Comparison of ENCODE assay signal across 8 cellular contexts in genomic region chr6:127120109-127120786, GRCh38. TPM values are rescaled to one million over a fixed set of nuclear protein-coding genes. Genes with fewer than 3 reads are reported as not detected.
A peak's percentile ranks its signal among the peaks of the same experiment; 100 is the strongest.
DNase-seq lines count a peak whose midpoint lies in the region; ATAC-seq and TF ChIP-seq lines count a peak whose summit lies in the region.

No MANE protein-coding gene starts in this region.

- no peaks in the 10 kb centered on the region for H3K79me2 ChIP-seq in OCI-LY1 (ENCODE audit: insufficient read depth, low read length)

- H2AFZ ChIP-seq in OCI-LY1 (ENCODE audit: low read length): no peak overlapping the region

- H3K27ac ChIP-seq in OCI-LY1 (ENCODE audit: low read depth, low read length, poor library complexity, severe bottlenecking) (no peak overlapping the region), skeletal muscle tissue (ENCODE audit: low read depth, low read length) (no peak overlapping the region)

- H3K4me3 ChIP-seq in AG10803 (ENCODE audit: low read length) (peak overlapping the region; percentile 59), OCI-LY1 (ENCODE audit: low read depth, low read length, poor library complexity, severe bottlenecking) (peak overlapping the region; percentile 35), skeletal muscle tissue (ENCODE audit: low read length in 3 of 3) (peak overlapping the region; percentile 75 to 83 (median 81))

- ATAC-seq in GM19035 (IDR thresholded peaks at IDR 0.05; ENCODE audit: unreplicated experiment) (peak; percentile 5), GM19328 (IDR thresholded peaks at IDR 0.05; ENCODE audit: unreplicated experiment) (no peak)

- no peaks in the 10 kb centered on the region for H3K36me3 ChIP-seq in OCI-LY1 (ENCODE audit: insufficient read depth, low read length)
- H3K36me3 ChIP-seq in skeletal muscle tissue (ENCODE audit: control insufficient read depth in 3 of 3, insufficient read depth in 3 of 3, low read length in 3 of 3): no peaks in the 10 kb centered on the region

- no peaks in the 10 kb centered on the region for H3K9me3 ChIP-seq in OCI-LY1 (ENCODE audit: low read length)
- H3K9me3 ChIP-seq in skeletal muscle tissue (ENCODE audit: control insufficient read depth in 3 of 3, low read length in 3 of 3): no peaks in the 10 kb centered on the region

- peak overlapping the region; percentile 52; the same call in 1 of the 2 replicates for H3K4me2 ChIP-seq in OCI-LY1 (ENCODE audit: low read length)

- H3K9ac ChIP-seq in OCI-LY1 (ENCODE audit: low read length): no peak overlapping the region
- H3K9ac ChIP-seq in skeletal muscle tissue (ENCODE audit: low read depth in 1 of 3, low read length in 3 of 3): peak overlapping the region; percentile 57 to 82 (median 61)

- H3K4me1 ChIP-seq in OCI-LY1 (ENCODE audit: insufficient read depth, low read length, severe bottlenecking) (no peaks in the 10 kb centered on the region), skeletal muscle tissue (ENCODE audit: control insufficient read depth in 3 of 3, insufficient read depth in 3 of 3, low read length in 3 of 3) (peaks cover 15 to 27% (median 19%) of the 10 kb centered on the region in 3 donors)

- H4K20me1 ChIP-seq in OCI-LY1 (ENCODE audit: insufficient read depth, low read length): no peaks in the 10 kb centered on the region

- DNase-seq in AG10803 (ENCODE audit: low read depth) (no peak), glomerular visceral epithelial cell (ENCODE audit: extremely low spot score) (peak; percentile 6), NCI-H2196 treated with DMSO at 0.1 percent for 48 hours (lab: John Stamatoyannopoulos, UW; ENCODE audit: unreplicated experiment) (no peak), SKM-1 (lab: John Stamatoyannopoulos, UW; ENCODE audit: unreplicated experiment) (no peak)

- H3F3A ChIP-seq in OCI-LY1 (ENCODE audit: insufficient read depth, low read length): no peaks in the 10 kb centered on the region

- no peak for TF ChIP-seq CTCF in AG10803 (conservative IDR thresholded peaks at IDR 0.05; ENCODE audit: low read length)
- TF ChIP-seq CTCF in OCI-LY1 (IDR thresholded peaks at IDR 0.05; ENCODE audit: low read length): no peak

- no peaks in the 10 kb centered on the region for H3K9me2 ChIP-seq in OCI-LY1 (ENCODE audit: low read depth, low read length)

- H3K27me3 ChIP-seq in OCI-LY1 (ENCODE audit: insufficient read depth, low read length) (no peaks in the 10 kb centered on the region), skeletal muscle tissue (ENCODE audit: control insufficient read depth in 3 of 3, insufficient read depth in 3 of 3, low read length in 3 of 3) (peaks cover 8 to 22% (median 20%) of the 10 kb centered on the region in 3 donors)

RNA-seq across cellular contexts. Expression of gene RSPO3, which starts 1.8 kb away (rescaled TPM):
- 6.3 TPM for total RNA-seq in skeletal muscle tissue
